In the genomic region with DNA sequence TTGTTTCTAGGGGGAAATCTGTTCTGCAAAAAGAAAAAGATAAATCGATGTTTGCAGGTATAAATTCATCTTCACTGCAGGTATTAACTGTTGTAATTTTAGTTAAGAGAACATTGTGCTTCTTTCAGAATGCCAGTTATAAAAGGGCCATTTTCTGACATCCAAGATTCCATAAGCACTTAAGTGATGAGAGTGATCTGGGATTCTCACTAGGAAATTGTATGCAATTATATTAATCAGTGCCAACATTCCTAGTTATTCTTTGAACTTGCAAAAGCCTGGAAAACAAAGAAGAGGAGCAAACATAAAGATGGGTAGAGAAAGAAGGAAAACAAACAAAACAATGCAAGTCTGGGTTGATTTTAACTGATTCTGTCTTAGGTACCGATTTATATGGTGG, we compare ENCODE assay signal across 27 cellular contexts. TPM values are rescaled to one million over a fixed set of nuclear protein-coding genes. Genes with fewer than 3 reads are reported as not detected.
DNase-seq lines count a peak whose midpoint lies in the region; ATAC-seq, FAIRE-seq and TF ChIP-seq lines count a peak whose summit lies in the region.
"Had no signal": no experiment of that assay in that cellular context is flagged by ENCODE, and none has a peak within 500 bp of the region (broad histone marks: within the 10 kb centered on the region; RNA-seq: fewer than 3 reads in every experiment).

No MANE protein-coding gene starts in this region.

- TF ChIP-seq POLR2A in GM12892 (IDR thresholded peaks at IDR 0.05; ENCODE audit: low read depth, low read length) = no peak
- no peak for TF ChIP-seq POLR2A in H54 (IDR thresholded peaks at IDR 0.05; ENCODE audit: low read depth, low read length)

- peak; percentile 12 for DNase-seq in COR-L47 (lab: John Stamatoyannopoulos, UW)
- DNase-seq in GM12892 (ENCODE audit: insufficient read length) = no peak
- peak; percentile 82 for DNase-seq in NCI-H2227 (lab: John Stamatoyannopoulos, UW; ENCODE audit: unreplicated experiment)
- peak; percentile 69 for DNase-seq in NCI-H69 (lab: John Stamatoyannopoulos, UW)
- no peak for DNase-seq in H54 (ENCODE audit: insufficient read length, low spot score)
- DNase-seq in activated T-cell treated with anti-CD3 and anti-CD28 coated beads, Interleukin-2, amount 50 U/mL, for 48 hours = no peak
- no peak for DNase-seq in stimulated activated CD4-positive, alpha-beta T cell treated with anti-CD3 and anti-CD28 coated beads, Interleukin-2, amount 100 ng/mL, for 24 hours
- DNase-seq: 8988T; ACHN; BE2C; C1 segment of cervical spinal cord; Caco-2; Calu3; CD4-positive, alpha-beta memory T cell; CD4-positive, CD25-positive, alpha-beta regulatory T cell; CD8-positive, alpha-beta memory T cell; DMS79 treated with DMSO at 0.1 percent for 48 hours; GF-D8 had no signal

- no peak for ATAC-seq in esophagus mucosa

- peak; percentile 21 for FAIRE-seq in GM12892 (lab: Jason Lieb, UNC)
- FAIRE-seq in H54 (lab: Jason Lieb, UNC) = no peak
- FAIRE-seq: A204.1, D721Med, G401.6, GM12891, GM18507 had no signal

RNA-seq across cellular contexts. Expression of a gene that starts 5.4 kb away (rescaled TPM):
- polyA plus RNA-seq in GM12892 (2012; ENCODE audit: missing spikeins) = not detected
- not detected for total RNA-seq in esophagus mucosa
- total RNA-seq: A673; Caco-2; Calu3; CD4-positive, alpha-beta memory T cell; CD4-positive, CD25-positive, alpha-beta regulatory T cell; CD8-positive, alpha-beta memory T cell had no signal
- polyA plus RNA-seq: AG04450; CD14-positive monocyte; CD4-positive, alpha-beta memory T cell had no signal

Comparison
In these comparisons a context has a peak if more than half of its experiments do, and no peak if none do; other contexts are left out.
1. DNase-seq: peak in COR-L47 (single experiment), NCI-H2227 (single experiment) and NCI-H69 (single experiment); none in GM12892 (single experiment), H54 (single experiment), activated T-cell treated with anti-CD3 and anti-CD28 coated beads, Interleukin-2, amount 50 U/mL, for 48 hours (0 of 2) and stimulated activated CD4-positive, alpha-beta T cell treated with anti-CD3 and anti-CD28 coated beads, Interleukin-2, amount 100 ng/mL, for 24 hours (0 of 2).